Comparison of ENCODE assay signal across 10 cellular contexts in the genomic region with DNA sequence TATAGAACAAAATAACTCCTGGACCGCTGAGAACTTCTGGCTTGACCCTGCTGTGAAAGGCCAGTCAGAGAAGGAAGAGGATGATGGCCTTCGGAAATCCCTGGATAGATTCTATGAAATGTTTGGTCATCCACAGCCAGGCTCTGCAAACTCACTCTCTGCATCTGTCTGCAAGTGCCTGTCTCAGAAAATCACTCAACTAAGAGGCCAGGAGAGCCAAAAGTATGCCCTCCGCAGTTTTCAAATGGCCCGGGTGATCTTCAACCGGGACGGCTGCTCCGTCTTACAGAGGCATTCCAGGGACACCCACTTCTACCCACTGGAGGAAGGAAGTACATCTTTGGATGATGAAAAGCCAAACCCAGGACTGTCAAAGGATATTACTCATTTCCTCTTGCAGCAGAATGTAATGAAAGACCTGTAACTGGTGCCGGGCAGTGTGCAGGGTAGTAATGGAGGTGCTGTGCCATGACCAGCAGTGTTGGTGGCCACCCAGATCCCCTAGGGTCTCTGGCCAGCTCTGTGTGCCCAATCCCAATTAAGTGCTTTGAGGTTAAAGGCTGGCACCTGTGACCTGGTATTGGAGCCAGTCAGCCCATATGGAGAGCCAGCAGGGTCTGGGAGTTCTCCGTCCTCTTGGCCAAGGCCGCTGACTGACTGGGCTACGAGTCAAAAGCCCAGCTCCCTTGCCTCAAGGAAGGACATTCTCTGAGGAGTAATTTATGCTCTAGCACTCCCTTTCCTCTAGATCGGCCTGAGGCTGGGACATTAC. TPM values are rescaled to one million over a fixed set of nuclear protein-coding genes. Genes with fewer than 3 reads are reported as not detected.
DNase-seq lines count a peak whose midpoint lies in the region; ATAC-seq and TF ChIP-seq lines count a peak whose summit lies in the region.
"Had no signal": no experiment of that assay in that cellular context is flagged by ENCODE, and none has a peak within 500 bp of the region (broad histone marks: within the 10 kb centered on the region; RNA-seq: fewer than 3 reads in every experiment).

No MANE protein-coding gene starts in this region.

- H3K4me3 ChIP-seq in fibroblast of mammary gland (ENCODE audit: control insufficient read depth, low read depth, low read length), result no peak overlapping the region
- H3K4me3 ChIP-seq: neural progenitor cell had no signal

- TF ChIP-seq CTCF in fibroblast of mammary gland (conservative IDR thresholded peaks at IDR 0.05; ENCODE audit: control insufficient read depth, insufficient read depth, low read depth, low read length), result no peak

- no peak overlapping the region for H3K27ac Mint-ChIP-seq in stimulated activated naive B cell treated with anti-CD40 and anti-IgM and Interleukin-4, amounts not matched to agents 10 μg/mL and 1 μg/mL and 100 μg/mL, for 72 hours
- H3K27ac Mint-ChIP-seq: neural progenitor cell; stimulated activated memory B cell treated with anti-CD40 and anti-IgM and Interleukin-4, amounts not matched to agents 10 μg/mL and 1 μg/mL and 100 μg/mL, for 72 hours had no signal

- peaks cover 8 to 23% of the 10 kb centered on the region in 2 donors for H3K36me3 Mint-ChIP-seq in stimulated activated naive B cell treated with anti-CD40 and anti-IgM and Interleukin-4, amounts not matched to agents 10 μg/mL and 1 μg/mL and 100 μg/mL, for 72 hours
- H3K36me3 Mint-ChIP-seq: neural progenitor cell had no signal

- peak; percentile 50 for DNase-seq in GM03348 (ENCODE audit: low spot score)
- DNase-seq in RKO (ENCODE audit: low spot score), result peak; percentile 97
- DNase-seq in fibroblast of mammary gland (ENCODE audit: low read depth), result peak; percentile 85
- DNase-seq in renal cortical epithelial cell (ENCODE audit: low read depth), result peak; percentile 50
- DNase-seq in middle frontal gyrus (ENCODE audit: extremely low spot score, low spot score), result no peak
- no peak for DNase-seq in stimulated activated naive B cell treated with anti-CD40 and anti-IgM and Interleukin-4, amounts not matched to agents 10 μg/mL and 1 μg/mL and 100 μg/mL, for 72 hours
- DNase-seq in activated CD4-positive, alpha-beta T cell treated with anti-CD3 and anti-CD28 coated beads, Interleukin-2, amount 50 U/mL, for 48 hours, result no peak

- peaks cover 0 to 3% of the 10 kb centered on the region in 2 donors for H3K4me1 Mint-ChIP-seq in stimulated activated naive B cell treated with anti-CD40 and anti-IgM and Interleukin-4, amounts not matched to agents 10 μg/mL and 1 μg/mL and 100 μg/mL, for 72 hours
- H3K4me1 Mint-ChIP-seq: neural progenitor cell; stimulated activated memory B cell treated with anti-CD40 and anti-IgM and Interleukin-4, amounts not matched to agents 10 μg/mL and 1 μg/mL and 100 μg/mL, for 72 hours had no signal

- no peaks in the 10 kb centered on the region for H3K9me3 Mint-ChIP-seq in stimulated activated naive B cell treated with anti-CD40 and anti-IgM and Interleukin-4, amounts not matched to agents 10 μg/mL and 1 μg/mL and 100 μg/mL, for 72 hours
- H3K9me3 Mint-ChIP-seq: neural progenitor cell; stimulated activated memory B cell treated with anti-CD40 and anti-IgM and Interleukin-4, amounts not matched to agents 10 μg/mL and 1 μg/mL and 100 μg/mL, for 72 hours had no signal

- ATAC-seq in stimulated activated naive B cell treated with anti-CD40 and anti-IgM and Interleukin-4, amounts not matched to agents 10 μg/mL and 1 μg/mL and 100 μg/mL, for 72 hours (replicated peaks), result no peak
- ATAC-seq in GM19035 (IDR thresholded peaks at IDR 0.05; ENCODE audit: unreplicated experiment), result no peak
- ATAC-seq: stimulated activated memory B cell treated with anti-CD40 and anti-IgM and Interleukin-4, amounts not matched to agents 10 μg/mL and 1 μg/mL and 100 μg/mL, for 72 hours had no signal

- H3K27me3 Mint-ChIP-seq in stimulated activated naive B cell treated with anti-CD40 and anti-IgM and Interleukin-4, amounts not matched to agents 10 μg/mL and 1 μg/mL and 100 μg/mL, for 72 hours, result no peaks in the 10 kb centered on the region
- H3K27me3 Mint-ChIP-seq: stimulated activated memory B cell treated with anti-CD40 and anti-IgM and Interleukin-4, amounts not matched to agents 10 μg/mL and 1 μg/mL and 100 μg/mL, for 72 hours had no signal

- no peak overlapping the region for H3K4me3 Mint-ChIP-seq in stimulated activated naive B cell treated with anti-CD40 and anti-IgM and Interleukin-4, amounts not matched to agents 10 μg/mL and 1 μg/mL and 100 μg/mL, for 72 hours
- H3K4me3 Mint-ChIP-seq: neural progenitor cell; stimulated activated memory B cell treated with anti-CD40 and anti-IgM and Interleukin-4, amounts not matched to agents 10 μg/mL and 1 μg/mL and 100 μg/mL, for 72 hours had no signal

RNA-seq across cellular contexts. Expression of gene CHGB, which starts 48.1 kb away (rescaled TPM):
- total RNA-seq in renal cortical epithelial cell, result 0.17 and 1.6 TPM in 2 replicates

Comparison
In these comparisons a context has a peak if more than half of its experiments do, and no peak if none do; other contexts are left out.
1. DNase-seq: peak in GM03348 (single experiment), RKO (single experiment), fibroblast of mammary gland (single experiment) and renal cortical epithelial cell (single experiment); none in middle frontal gyrus (single experiment), stimulated activated naive B cell treated with anti-CD40 and anti-IgM and Interleukin-4, amounts not matched to agents 10 μg/mL and 1 μg/mL and 100 μg/mL, for 72 hours (single experiment) and activated CD4-positive, alpha-beta T cell treated with anti-CD3 and anti-CD28 coated beads, Interleukin-2, amount 50 U/mL, for 48 hours (0 of 2).